ENCODE assay signal across 9 cellular contexts in genomic region chr7:150668472-150668911, GRCh38. TPM values are rescaled to one million over a fixed set of nuclear protein-coding genes. Genes with fewer than 3 reads are reported as not detected.
A peak's percentile ranks its signal among the peaks of the same experiment; 100 is the strongest.
DNase-seq lines count a peak whose midpoint lies in the region; ATAC-seq and TF ChIP-seq lines count a peak whose summit lies in the region.
"Had no signal": no experiment of that assay in that cellular context is flagged by ENCODE, and none has a peak within 500 bp of the region (broad histone marks: within the 10 kb centered on the region; RNA-seq: fewer than 3 reads in every experiment).

No MANE protein-coding gene starts in this region.

- H3K4me3 ChIP-seq in tibial artery (no peak overlapping the region), colonic mucosa (no peak overlapping the region)

- ATAC-seq in GM19023 (IDR thresholded peaks at IDR 0.05; ENCODE audit: unreplicated experiment) = peak; percentile 69
- ATAC-seq in HG03066 (IDR thresholded peaks at IDR 0.05; ENCODE audit: low read depth, unreplicated experiment) = peak; percentile 83

- H3K4me1 ChIP-seq in tibial artery (no peaks in the 10 kb centered on the region), colonic mucosa (no peaks in the 10 kb centered on the region)

- no peaks in the 10 kb centered on the region for H3K27me3 ChIP-seq in tibial artery
- H3K27me3 ChIP-seq in colonic mucosa = no peaks in the 10 kb centered on the region

- intact Hi-C loops in tibial artery (cut with DNase I; ENCODE audit: low total_unique reads) (no loop called here), colonic mucosa (cut with DNase I) (no loop called here)

- peak; percentile 59 for DNase-seq in activated CD8-positive, alpha-beta memory T cell treated with anti-CD3 and anti-CD28 coated beads, Interleukin-2, amount 50 U/mL, for 1 hour (ENCODE audit: extremely low read depth)
- DNase-seq in stimulated activated CD4-positive, alpha-beta T cell treated with anti-CD3 and anti-CD28 coated beads, TNF-alpha, amount 100 ng/mL, for 48 hours (ENCODE audit: low read depth in 3 of 3) = peak; percentile 20 to 47 (median 41)
- DNase-seq in AML-193 (lab: John Stamatoyannopoulos, UW) = no peak
- DNase-seq in NCI-H526 treated with DMSO at 0.1 percent for 48 hours (lab: John Stamatoyannopoulos, UW) = no peak
- DNase-seq in tibial artery = no peak
- no peak for DNase-seq in colonic mucosa

- H3K9me3 ChIP-seq in tibial artery (no peaks in the 10 kb centered on the region), colonic mucosa (no peaks in the 10 kb centered on the region)

- TF ChIP-seq CTCF in tibial artery (IDR thresholded peaks at IDR 0.05) (no peak), colonic mucosa (IDR thresholded peaks at IDR 0.05) (no peak)

- H3K27ac ChIP-seq in tibial artery (no peak overlapping the region), colonic mucosa (no peak overlapping the region)
- H3K27ac ChIP-seq: HL-60 had no signal

- H3K36me3 ChIP-seq in tibial artery (no peaks in the 10 kb centered on the region), colonic mucosa (no peaks in the 10 kb centered on the region)

- H3K9ac ChIP-seq in colonic mucosa (ENCODE audit: low read depth in 2 of 2, low read length in 2 of 2) = no peak overlapping the region

RNA-seq across cellular contexts. Expression of gene GIMAP2, which starts 17.0 kb away (rescaled TPM):
- total RNA-seq in colonic mucosa = 1 to 10 TPM; 6.5 to 6.9 TPM

RNA-seq across cellular contexts. Expression of gene GIMAP6, which starts 36.3 kb away (rescaled TPM):
- total RNA-seq in colonic mucosa = 1 to 10 TPM; 4.8 to 7.1 TPM

RNA-seq across cellular contexts. Expression of gene GIMAP1, which starts 47.9 kb away (rescaled TPM):
- 1 to 10 TPM in 1 of 2 donors, under 1 TPM in 1; 0.94 to 1.6 TPM for total RNA-seq in colonic mucosa

Comparison
In these comparisons a context has a peak if more than half of its experiments do, and no peak if none do; other contexts are left out.
1. DNase-seq: peak in activated CD8-positive, alpha-beta memory T cell treated with anti-CD3 and anti-CD28 coated beads, Interleukin-2, amount 50 U/mL, for 1 hour (single experiment) and stimulated activated CD4-positive, alpha-beta T cell treated with anti-CD3 and anti-CD28 coated beads, TNF-alpha, amount 100 ng/mL, for 48 hours (3 of 3); none in AML-193 (0 of 2), NCI-H526 treated with DMSO at 0.1 percent for 48 hours (single experiment), tibial artery (0 of 2) and colonic mucosa (single experiment).